In genomic region chr2:23386422-23387220, GRCh38 we compare ENCODE assay signal across 8 cellular contexts. TPM values are rescaled to one million over a fixed set of nuclear protein-coding genes. Genes with fewer than 3 reads are reported as not detected.
DNase-seq lines count a peak whose midpoint lies in the region; ATAC-seq and TF ChIP-seq lines count a peak whose summit lies in the region.

No MANE protein-coding gene starts in this region.

- dilution Hi-C loops in mammary epithelial cell (cut with HindIII; ENCODE audit: low sequenced_read_pairs), result no loop called here

- no peak overlapping the region for H3K27ac Mint-ChIP-seq in stimulated activated naive B cell treated with anti-CD40 and anti-IgM and Interleukin-4, amounts not matched to agents 10 μg/mL and 1 μg/mL and 100 μg/mL, for 72 hours

- H3K36me3 ChIP-seq in mammary epithelial cell (ENCODE audit: insufficient read depth, low read length), result no peaks in the 10 kb centered on the region

- peaks cover 0 to 1% of the 10 kb centered on the region in 2 donors for H3K9me3 Mint-ChIP-seq in stimulated activated naive B cell treated with anti-CD40 and anti-IgM and Interleukin-4, amounts not matched to agents 10 μg/mL and 1 μg/mL and 100 μg/mL, for 72 hours

- intact Hi-C loops in mammary epithelial cell (cut with micrococcal nuclease), result loop anchor here (1.0 to 10.0 kb wide), 3 partner anchors 59 to 378 kb away; no protein-coding TSS in a partner anchor

- H3K36me3 Mint-ChIP-seq in stimulated activated naive B cell treated with anti-CD40 and anti-IgM and Interleukin-4, amounts not matched to agents 10 μg/mL and 1 μg/mL and 100 μg/mL, for 72 hours, result peaks cover 0 to 4% of the 10 kb centered on the region in 2 donors

- H3K27me3 Mint-ChIP-seq in stimulated activated naive B cell treated with anti-CD40 and anti-IgM and Interleukin-4, amounts not matched to agents 10 μg/mL and 1 μg/mL and 100 μg/mL, for 72 hours, result peaks cover 57 to 76% of the 10 kb centered on the region in 2 donors

- peaks cover 10 to 21% of the 10 kb centered on the region in 2 donors for H3K4me1 Mint-ChIP-seq in stimulated activated naive B cell treated with anti-CD40 and anti-IgM and Interleukin-4, amounts not matched to agents 10 μg/mL and 1 μg/mL and 100 μg/mL, for 72 hours

- CTCF ChIA-PET in mammary epithelial cell (lab: Charles Lee; ENCODE audit: low non-redundant PET), result no interaction called here

- peak overlapping the region; percentile 100 for H3K4me2 ChIP-seq in mammary epithelial cell (ENCODE audit: insufficient read depth, low read depth, low read length)

- peaks cover 14% of the 10 kb centered on the region for H3K4me1 ChIP-seq in mammary epithelial cell (ENCODE audit: insufficient read depth, low read length)

- in situ Hi-C loops in mammary epithelial cell (cut with MboI; ENCODE audit: low sequenced_read_pairs in 2 of 2), result no loop called here

- peak overlapping the region; percentile 79 for H2AFZ ChIP-seq in mammary epithelial cell (ENCODE audit: low read depth, low read length)

- peak overlapping the region; percentile 44 to 88 (median 66) for H3K4me3 ChIP-seq in mammary epithelial cell (replicated peaks in 1 of 3; ENCODE audit: insufficient read depth in 1 of 3, low read depth in 2 of 3, low read length in 3 of 3)

- WGBS in mammary epithelial cell (ENCODE audit: low coverage, missing lambda C conversion rate), result 8% methylated on average over 21 of the region's 86 CpGs

- no peaks in the 10 kb centered on the region for H4K20me1 ChIP-seq in mammary epithelial cell (ENCODE audit: insufficient read depth, low read length)

- no peaks in the 10 kb centered on the region for H3K9me3 ChIP-seq in mammary epithelial cell (replicated peaks; ENCODE audit: insufficient read depth, low read length)

- no TSS peak for BruUV-seq in mammary epithelial cell (replicated peaks; lab: Mats Ljungman, UMichigan)

- ATAC-seq in stimulated activated naive B cell treated with anti-CD40 and anti-IgM and Interleukin-4, amounts not matched to agents 10 μg/mL and 1 μg/mL and 100 μg/mL, for 72 hours (replicated peaks), result peak; percentile 22

- TF ChIP-seq CTCF in mammary epithelial cell (conservative IDR thresholded peaks at IDR 0.05 in 1 of 2, IDR thresholded peaks at IDR 0.05 in 1 of 2; ENCODE audit: extremely low read depth in 1 of 2, insufficient read depth in 1 of 2, low read depth in 1 of 2, low read length in 2 of 2), result no peak

- H3K27me3 ChIP-seq in mammary epithelial cell (ENCODE audit: insufficient read depth, low read length), result peaks cover 2% of the 10 kb centered on the region

- DNase-seq in NCI-H1694 (lab: John Stamatoyannopoulos, UW), result peak; percentile 22
- no peak for DNase-seq in NCI-H1694 treated with DMSO at 0.1 percent for 48 hours (lab: John Stamatoyannopoulos, UW)
- peak; percentile 74 for DNase-seq in NCI-H748 (lab: John Stamatoyannopoulos, UW; ENCODE audit: unreplicated experiment)
- peak; percentile 30 for DNase-seq in mammary epithelial cell
- peak; percentile 51 for DNase-seq in kidney tubule cell (ENCODE audit: low spot score)
- DNase-seq in stimulated activated naive B cell treated with anti-CD40 and anti-IgM and Interleukin-4, amounts not matched to agents 10 μg/mL and 1 μg/mL and 100 μg/mL, for 72 hours, result no peak
- no peak for DNase-seq in globus pallidus (ENCODE audit: low spot score)
- DNase-seq in pons (ENCODE audit: low spot score), result no peak

- H3K9ac ChIP-seq in mammary epithelial cell (ENCODE audit: insufficient read depth, low read length), result no peak overlapping the region

- H3K79me2 ChIP-seq in mammary epithelial cell (ENCODE audit: insufficient read depth, low read length), result peaks cover 14% of the 10 kb centered on the region

- peak overlapping the region; percentile 81 to 82 for H3K4me3 Mint-ChIP-seq in stimulated activated naive B cell treated with anti-CD40 and anti-IgM and Interleukin-4, amounts not matched to agents 10 μg/mL and 1 μg/mL and 100 μg/mL, for 72 hours

- no peak overlapping the region for H3K27ac ChIP-seq in mammary epithelial cell (ENCODE audit: insufficient read depth, low read depth, low read length)

RNA-seq across cellular contexts. Expression of gene KLHL29, which starts 1.6 kb away (rescaled TPM):
- total RNA-seq in mammary epithelial cell, result 10 to 100 TPM; 15.6 to 16.3 TPM
- 3.6 TPM for polyA plus RNA-seq in mammary epithelial cell
- 0.93 TPM for polyA minus RNA-seq in mammary epithelial cell

Comparison
In these comparisons a context has a peak if more than half of its experiments do, and no peak if none do; other contexts are left out.
1. DNase-seq: peak in NCI-H1694 (single experiment), NCI-H748 (single experiment), mammary epithelial cell (single experiment) and kidney tubule cell (single experiment); none in NCI-H1694 treated with DMSO at 0.1 percent for 48 hours (single experiment), stimulated activated naive B cell treated with anti-CD40 and anti-IgM and Interleukin-4, amounts not matched to agents 10 μg/mL and 1 μg/mL and 100 μg/mL, for 72 hours (single experiment), globus pallidus (single experiment) and pons (single experiment).